In genomic region chr12:53684654-53685220, GRCh38 we compare ENCODE assay signal across 19 cellular contexts. TPM values are rescaled to one million over a fixed set of nuclear protein-coding genes. Genes with fewer than 3 reads are reported as not detected.
DNase-seq lines count a peak whose midpoint lies in the region; ATAC-seq, FAIRE-seq and TF ChIP-seq lines count a peak whose summit lies in the region.
"Had no signal": no experiment of that assay in that cellular context is flagged by ENCODE, and none has a peak within 500 bp of the region (broad histone marks: within the 10 kb centered on the region; RNA-seq: fewer than 3 reads in every experiment).

No MANE protein-coding gene starts in this region.

- FAIRE-seq in K562 (lab: Jason Lieb, UNC) = no peak
- FAIRE-seq: G401.6, GM12892, H54 had no signal

- H3K4me1 ChIP-seq in GM23338 (ENCODE audit: insufficient read depth) (peaks cover 6% of the 10 kb centered on the region; the same call in 1 of the 2 replicates), K562 (replicated peaks in 1 of 2; ENCODE audit: control insufficient read depth in 2 of 2, insufficient read depth in 2 of 2, low read length in 2 of 2) (no peaks in the 10 kb centered on the region; a peak in 1 of 5 replicates), body of pancreas (peaks cover 19% of the 10 kb centered on the region)
- H3K4me1 ChIP-seq: Caco-2, HAP-1 had no signal

- no TSS peak for BruUV-seq in K562 (replicated peaks; lab: Mats Ljungman, UMichigan)

- H3K27me3 Mint-ChIP-seq in GM23338 (ENCODE audit: insufficient read depth, low read depth, poor library complexity) = peaks cover 7% of the 10 kb centered on the region
- H3K27me3 Mint-ChIP-seq in nephron (ENCODE audit: low read depth) = peaks cover 12% of the 10 kb centered on the region

- POLR2A ChIA-PET in K562 (lab: Yijun Ruan, JAX) = interaction anchor here (2.7 kb wide), 2 partner anchors 7 to 9 kb away, joined by 14 to 15 read pairs; partner anchors contain the start of gene ATP5MC2

- H3K4me3 ChIP-seq in GM23338 (no peak overlapping the region), K562 (no peak overlapping the region), body of pancreas (no peak overlapping the region)
- H3K4me3 ChIP-seq: GM23248, HAP-1 had no signal

- H3K27ac Mint-ChIP-seq in GM23338 = no peak overlapping the region
- peak overlapping the region; percentile 29 to 80 (median 53) for H3K27ac Mint-ChIP-seq in nephron
- H3K27ac Mint-ChIP-seq: CD4-positive, alpha-beta memory T cell; HFFc6 had no signal

- TF ChIP-seq RAD21 in K562 (CRISPR knock-in tag; conservative IDR thresholded peaks at IDR 0.05 in 1 of 2, IDR thresholded peaks at IDR 0.05 in 1 of 2) = no peak

- no peaks in the 10 kb centered on the region for H3K27me3 ChIP-seq in GM23338 (ENCODE audit: insufficient read depth)
- H3K27me3 ChIP-seq in K562 (ENCODE audit: control insufficient read depth in 2 of 2, insufficient read depth in 2 of 2, low read length in 2 of 2) = peaks cover 3 to 6% of the 10 kb centered on the region in 2 experiments; a peak in 3 of 5 replicates
- H3K27me3 ChIP-seq in body of pancreas = no peaks in the 10 kb centered on the region

- H3K36me3 ChIP-seq in GM23338 (ENCODE audit: insufficient read depth) (no peaks in the 10 kb centered on the region), K562 (ENCODE audit: control insufficient read depth, insufficient read depth, low read length) (no peaks in the 10 kb centered on the region), body of pancreas (replicated peaks in 1 of 2; ENCODE audit: insufficient read depth in 1 of 2, low read depth in 2 of 2) (no peaks in the 10 kb centered on the region)
- H3K36me3 ChIP-seq: HAP-1 had no signal

- H2AFZ ChIP-seq in GM23338 (0 out of 2 replicates have a peak overlapping the region, but pooled peaks have one; percentile 23), K562 (ENCODE audit: low read depth, low read length) (no peak overlapping the region)
- H2AFZ ChIP-seq: GM23248 had no signal

- no peak overlapping the region for H3K9ac ChIP-seq in K562 (ENCODE audit: insufficient read depth in 1 of 2, low read depth in 2 of 2, low read length in 2 of 2)
- H3K9ac ChIP-seq: GM23248 had no signal

- CTCF ChIA-PET in K562 (lab: Yijun Ruan, JAX; ENCODE audit: low intra/inter-chr PET ratio) = no interaction called here

- no peaks in the 10 kb centered on the region for H3F3A ChIP-seq in GM23338 (replicated peaks; ENCODE audit: low read depth)

- H3K27ac ChIP-seq in GM23338 (ENCODE audit: low read depth) (no peak overlapping the region), K562 (ENCODE audit: extremely low read depth, low read depth, low read length) (no peak overlapping the region), body of pancreas (no peak overlapping the region)
- H3K27ac ChIP-seq: GM23248 had no signal

- TF ChIP-seq EP300 in K562 (IDR thresholded peaks at IDR 0.05; ENCODE audit: low read length) = no peak

- H3K4me2 ChIP-seq in GM23338 (no peak overlapping the region), K562 (ENCODE audit: insufficient read depth, low read length) (no peak overlapping the region)

- peak in 1 of 2 experiments; percentile 17; a peak in 1 of 4 replicates for TF ChIP-seq CTCF in GM23338 (conservative IDR thresholded peaks at IDR 0.05; ENCODE audit: low read depth in 2 of 2)
- TF ChIP-seq CTCF in K562 (IDR thresholded peaks at IDR 0.05 in 2 of 3, conservative IDR thresholded peaks at IDR 0.05 in 1 of 3; ENCODE audit: insufficient read depth in 2 of 3, low read depth in 1 of 3, low read length in 3 of 3) = no peak
- no peak for TF ChIP-seq CTCF in nephron (IDR thresholded peaks at IDR 0.05; ENCODE audit: unreplicated experiment in 3 of 3)
- no peak for TF ChIP-seq CTCF in body of pancreas (IDR thresholded peaks at IDR 0.05)

- no peaks in the 10 kb centered on the region for H3K9me1 ChIP-seq in K562 (ENCODE audit: control insufficient read depth, insufficient read depth, low read length)

- H3K9me3 ChIP-seq in K562 (replicated peaks; ENCODE audit: control insufficient read depth, insufficient read depth, low read depth, low read length) (no peaks in the 10 kb centered on the region), body of pancreas (no peaks in the 10 kb centered on the region)
- H3K9me3 ChIP-seq: Caco-2, HAP-1 had no signal

- in situ Hi-C loops in K562 (cut with MboI) = no loop called here

- intact Hi-C loops in K562 (cut with micrococcal nuclease) = no loop called here
- intact Hi-C loops in sciatic nerve (cut with DNase I) = no loop called here
- intact Hi-C loops in body of pancreas (cut with DNase I) = no loop called here

- no peaks in the 10 kb centered on the region for H4K20me1 ChIP-seq in GM23338 (replicated peaks; ENCODE audit: insufficient read depth)
- no peaks in the 10 kb centered on the region for H4K20me1 ChIP-seq in K562 (replicated peaks; ENCODE audit: control insufficient read depth, insufficient read depth, low read length)

- 14% methylated on average over 3 of the region's 3 CpGs for WGBS in K562 (ENCODE audit: insufficient coverage, low coverage, missing lambda C conversion rate)
- 82 to 88% methylated on average over 3 of the region's 3 CpGs for WGBS in body of pancreas, 2 donors

- no peak for DNase-seq in GM23338 (ENCODE audit: low spot score)
- DNase-seq in K562 (ENCODE audit: extremely low read depth in 1 of 4, low spot score in 3 of 4) = no peak
- DNase-seq in SIG-M5 (lab: John Stamatoyannopoulos, UW) = no peak
- DNase-seq in GM19240 (ENCODE audit: insufficient read length, low spot score) = no peak
- no peak for DNase-seq in sciatic nerve (ENCODE audit: low spot score)
- no peak for DNase-seq in body of pancreas
- DNase-seq: 8988T; C1 segment of cervical spinal cord; Caco-2; CD4-positive, alpha-beta memory T cell; DMS153; DND-41; GM23248; HFFc6 had no signal

- H3K79me2 ChIP-seq in GM23338 (replicated peaks; ENCODE audit: insufficient read depth) (no peaks in the 10 kb centered on the region), K562 (ENCODE audit: control insufficient read depth, insufficient read depth, low read length) (no peaks in the 10 kb centered on the region)

- no peaks in the 10 kb centered on the region for H3K9me2 ChIP-seq in GM23338 (ENCODE audit: insufficient read depth)

- no peaks in the 10 kb centered on the region for H3K9me3 Mint-ChIP-seq in GM23338
- H3K9me3 Mint-ChIP-seq in nephron = no peaks in the 10 kb centered on the region
- H3K9me3 Mint-ChIP-seq: CD4-positive, alpha-beta memory T cell; HFFc6 had no signal

- no peaks in the 10 kb centered on the region for H3K36me3 Mint-ChIP-seq in GM23338 (ENCODE audit: low read depth)
- H3K36me3 Mint-ChIP-seq in nephron (ENCODE audit: low read depth) = no peaks in the 10 kb centered on the region
- H3K36me3 Mint-ChIP-seq: CD4-positive, alpha-beta memory T cell had no signal

- ATAC-seq in GM23338 (no peak; the same call in 2 of the 3 replicates), K562 (no peak), sciatic nerve (no peak), body of pancreas (no peak)

- peaks cover 9% of the 10 kb centered on the region for H3K4me1 Mint-ChIP-seq in GM23338
- peaks cover 37% of the 10 kb centered on the region for H3K4me1 Mint-ChIP-seq in nephron
- H3K4me1 Mint-ChIP-seq: CD4-positive, alpha-beta memory T cell had no signal

- H3K4me3 Mint-ChIP-seq in GM23338 (no peak overlapping the region), nephron (no peak overlapping the region)
- H3K4me3 Mint-ChIP-seq: CD4-positive, alpha-beta memory T cell; HFFc6 had no signal

- TF ChIP-seq POLR2A in K562 (conservative IDR thresholded peaks at IDR 0.05) = no peak
- TF ChIP-seq POLR2A in body of pancreas (IDR thresholded peaks at IDR 0.05) = no peak

RNA-seq across cellular contexts. Expression of gene ATP5MC2, which starts 8.9 kb away (rescaled TPM):
- 362 and 393 TPM in 2 replicates for total RNA-seq in GM23338 (2014; rRNA removed; shearing (Covaris generic))
- 815 and 821 TPM in 2 replicates for polyA plus RNA-seq in GM23338 (2016; fragmentation: Nextera tagmentation; extraction: Ambion mirVana)
- total RNA-seq in K562 (2011; cell fraction: chromatin; rRNA removed; ENCODE audit: low replicate concordance) = 68.0 and 106 TPM in 2 replicates
- total RNA-seq in K562 (2011; cell fraction: nucleolus; rRNA removed) = 128 and 131 TPM in 2 replicates
- total RNA-seq in K562 (2011; cell fraction: nucleoplasm; rRNA removed) = 147 and 211 TPM in 2 replicates
- total RNA-seq in K562 (2014; rRNA removed) = 314 and 449 TPM in 2 replicates
- total RNA-seq in K562 (2014; rRNA removed; fragmentation: Illumina TruSeq; extraction: Trizol) = 338 and 468 TPM in 2 replicates
- total RNA-seq in K562 (2015; rRNA removed; fragmentation: Illumina TruSeq; extraction: Trizol) = 543 and 551 TPM in 2 replicates
- 458 and 490 TPM in 2 replicates for total RNA-seq in K562 (2021)
- polyA plus RNA-seq in K562 (2011; rRNA removed) = 372 and 445 TPM in 2 replicates
- polyA plus RNA-seq in K562 (2011; cell fraction: cytosol; rRNA removed) = 857 and 961 TPM in 2 replicates
- 343 and 358 TPM in 2 replicates for polyA plus RNA-seq in K562 (2011; cell fraction: nucleus; rRNA removed)
- polyA plus RNA-seq in K562 (2012) = 869 and 1,024 TPM in 2 replicates
- polyA plus RNA-seq in K562 (2014; fragmentation: Illumina TruSeq; extraction: Trizol) = 845 and 851 TPM in 2 replicates
- polyA plus RNA-seq in K562 (2014; fragmentation: Nextera tagmentation; extraction: Ambion mirVana) = 1,000 to 10,000 TPM; 1,200 to 1,208 TPM
- polyA plus RNA-seq in K562 (2014; rRNA removed) = 377 and 575 TPM in 2 replicates
- polyA minus RNA-seq in K562 (2011; rRNA and poly(A)+ RNA removed) = 585 and 751 TPM in 2 replicates
- 326 and 340 TPM in 2 replicates for polyA minus RNA-seq in K562 (2011; cell fraction: cytosol; rRNA and poly(A)+ RNA removed)
- 72.2 and 129 TPM in 2 replicates for polyA minus RNA-seq in K562 (2011; cell fraction: nucleus; rRNA and poly(A)+ RNA removed)
- total RNA-seq in sciatic nerve = 148 TPM
- total RNA-seq in body of pancreas = 100 to 1,000 TPM in 1 of 2 donors, 10 to 100 TPM in 1; 94.3 to 143 TPM

RNA-seq across cellular contexts. Expression of gene CALCOCO1, which starts 42.5 kb away (rescaled TPM):
- 20.4 and 21.3 TPM in 2 replicates for total RNA-seq in GM23338 (2014; rRNA removed; shearing (Covaris generic))
- polyA plus RNA-seq in GM23338 (2016; fragmentation: Nextera tagmentation; extraction: Ambion mirVana) = 4.6 and 6.5 TPM in 2 replicates
- 90.7 and 154 TPM in 2 replicates for total RNA-seq in K562 (2011; cell fraction: chromatin; rRNA removed; ENCODE audit: low replicate concordance)
- 62.6 and 76.5 TPM in 2 replicates for total RNA-seq in K562 (2011; cell fraction: nucleolus; rRNA removed)
- 74.6 and 85.6 TPM in 2 replicates for total RNA-seq in K562 (2011; cell fraction: nucleoplasm; rRNA removed)
- total RNA-seq in K562 (2014; rRNA removed) = 7.2 and 10.2 TPM in 2 replicates
- 11.0 and 12.0 TPM in 2 replicates for total RNA-seq in K562 (2014; rRNA removed; fragmentation: Illumina TruSeq; extraction: Trizol)
- 5.5 and 6.2 TPM in 2 replicates for total RNA-seq in K562 (2015; rRNA removed; fragmentation: Illumina TruSeq; extraction: Trizol)
- 11.3 and 16.3 TPM in 2 replicates for total RNA-seq in K562 (2021)
- polyA plus RNA-seq in K562 (2011; rRNA removed) = 31.8 and 37.5 TPM in 2 replicates
- polyA plus RNA-seq in K562 (2011; cell fraction: cytosol; rRNA removed) = 34.8 and 38.4 TPM in 2 replicates
- polyA plus RNA-seq in K562 (2011; cell fraction: nucleus; rRNA removed) = 200 and 212 TPM in 2 replicates
- polyA plus RNA-seq in K562 (2012) = 14.8 and 38.0 TPM in 2 replicates
- polyA plus RNA-seq in K562 (2014; fragmentation: Illumina TruSeq; extraction: Trizol) = 17.4 and 21.0 TPM in 2 replicates
- polyA plus RNA-seq in K562 (2014; fragmentation: Nextera tagmentation; extraction: Ambion mirVana) = 1 to 10 TPM; 1.9 to 3.4 TPM
- 13.2 and 13.7 TPM in 2 replicates for polyA plus RNA-seq in K562 (2014; rRNA removed)
- 17.3 and 22.1 TPM in 2 replicates for polyA minus RNA-seq in K562 (2011; rRNA and poly(A)+ RNA removed)
- 6.3 and 8.0 TPM in 2 replicates for polyA minus RNA-seq in K562 (2011; cell fraction: cytosol; rRNA and poly(A)+ RNA removed)
- polyA minus RNA-seq in K562 (2011; cell fraction: nucleus; rRNA and poly(A)+ RNA removed) = 28.4 and 36.7 TPM in 2 replicates
- 206 TPM for total RNA-seq in sciatic nerve
- total RNA-seq in body of pancreas = 100 to 1,000 TPM; 109 to 153 TPM

RNA-seq across cellular contexts. Expression of gene ATF7, which starts 58.6 kb away (rescaled TPM):
- total RNA-seq in GM23338 (2014; rRNA removed; shearing (Covaris generic)) = 13.2 and 13.9 TPM in 2 replicates
- polyA plus RNA-seq in GM23338 (2016; fragmentation: Nextera tagmentation; extraction: Ambion mirVana) (16.3 and 16.6 TPM in 2 replicates), K562 (2011; rRNA removed) (20.9 and 23.0 TPM in 2 replicates), K562 (2014; fragmentation: Illumina TruSeq; extraction: Trizol) (20.8 and 22.0 TPM in 2 replicates), K562 (2014; fragmentation: Nextera tagmentation; extraction: Ambion mirVana) (10 to 100 TPM; 28.9 to 30.4 TPM), K562 (2014; rRNA removed) (18.4 and 23.5 TPM in 2 replicates)
- 37.6 and 52.5 TPM in 2 replicates for total RNA-seq in K562 (2011; cell fraction: chromatin; rRNA removed; ENCODE audit: low replicate concordance)
- total RNA-seq in K562 (2011; cell fraction: nucleolus; rRNA removed) = 22.0 and 24.5 TPM in 2 replicates
- 48.6 and 75.5 TPM in 2 replicates for total RNA-seq in K562 (2011; cell fraction: nucleoplasm; rRNA removed)
- total RNA-seq in K562 (2014; rRNA removed) (8.5 and 10.6 TPM in 2 replicates), K562 (2014; rRNA removed; fragmentation: Illumina TruSeq; extraction: Trizol) (16.7 and 17.8 TPM in 2 replicates), K562 (2015; rRNA removed; fragmentation: Illumina TruSeq; extraction: Trizol) (12.3 and 13.8 TPM in 2 replicates), K562 (2021) (20.7 and 23.8 TPM in 2 replicates), sciatic nerve (62.5 TPM), body of pancreas (10 to 100 TPM; 12.9 to 21.3 TPM)
- polyA plus RNA-seq in K562 (2011; cell fraction: cytosol; rRNA removed) = 13.1 and 21.3 TPM in 2 replicates
- 24.3 and 25.6 TPM in 2 replicates for polyA plus RNA-seq in K562 (2011; cell fraction: nucleus; rRNA removed)
- 11.9 and 18.6 TPM in 2 replicates for polyA plus RNA-seq in K562 (2012)
- polyA minus RNA-seq in K562 (2011; rRNA and poly(A)+ RNA removed) = 20.8 and 32.8 TPM in 2 replicates
- polyA minus RNA-seq in K562 (2011; cell fraction: cytosol; rRNA and poly(A)+ RNA removed) = 12.7 and 28.9 TPM in 2 replicates
- polyA minus RNA-seq in K562 (2011; cell fraction: nucleus; rRNA and poly(A)+ RNA removed) = 9.7 and 15.9 TPM in 2 replicates
